In genomic region chr13:77389617-77389984, GRCh38 we compare ENCODE assay signal across 17 cellular contexts.
DNase-seq lines count a peak whose midpoint lies in the region; ATAC-seq, FAIRE-seq and TF ChIP-seq lines count a peak whose summit lies in the region.
"Had no signal": no experiment of that assay in that cellular context is flagged by ENCODE, and none has a peak within 500 bp of the region (broad histone marks: within the 10 kb centered on the region; RNA-seq: fewer than 3 reads in every experiment).

No MANE protein-coding gene starts in this region.

- H3K9me3 Mint-ChIP-seq in progenitor cell of endocrine pancreas (ENCODE audit: low read depth) = no peaks in the 10 kb centered on the region
- H3K9me3 Mint-ChIP-seq: activated CD4-positive, alpha-beta memory T cell treated with anti-CD3 and anti-CD28 coated beads, Interleukin-2, amount 10 ng/mL, durations not matched to agents 7 days and 5 days had no signal

- ATAC-seq in GM18868 (IDR thresholded peaks at IDR 0.05; ENCODE audit: unreplicated experiment) = peak; percentile 90
- ATAC-seq in HG02642 (IDR thresholded peaks at IDR 0.05; ENCODE audit: poor library complexity, unreplicated experiment) = peak; percentile 66
- ATAC-seq in HG03565 (IDR thresholded peaks at IDR 0.05; ENCODE audit: unreplicated experiment) = peak; percentile 73
- ATAC-seq: heart left ventricle, left colon had no signal

- no peak for TF ChIP-seq POLR2A in GM12891 (IDR thresholded peaks at IDR 0.05; ENCODE audit: low read depth, low read length)

- peaks cover 4% of the 10 kb centered on the region for H3K27me3 Mint-ChIP-seq in progenitor cell of endocrine pancreas
- H3K27me3 Mint-ChIP-seq: activated naive CD8-positive, alpha-beta T cell; naive B cell had no signal

- peaks cover 5% of the 10 kb centered on the region for H3K4me1 Mint-ChIP-seq in progenitor cell of endocrine pancreas (ENCODE audit: low read depth)

- H3K36me3 Mint-ChIP-seq in progenitor cell of endocrine pancreas (ENCODE audit: insufficient read depth) = no peaks in the 10 kb centered on the region
- H3K36me3 Mint-ChIP-seq: activated naive CD8-positive, alpha-beta T cell; naive B cell had no signal

- DNase-seq in GM12891 (ENCODE audit: insufficient read length, low spot score) (no peak), NCI-H748 (lab: John Stamatoyannopoulos, UW; ENCODE audit: unreplicated experiment) (no peak), progenitor cell of endocrine pancreas (ENCODE audit: low spot score, unreplicated experiment) (no peak), DMS153 treated with DMSO at 0.1 percent for 48 hours (lab: John Stamatoyannopoulos, UW; ENCODE audit: unreplicated experiment) (no peak), NCI-H2107 treated with DMSO at 0.1 percent for 48 hours (lab: John Stamatoyannopoulos, UW; ENCODE audit: unreplicated experiment) (no peak)
- DNase-seq: activated CD4-positive, alpha-beta memory T cell treated with anti-CD3 and anti-CD28 coated beads, Interleukin-2, amount 10 ng/mL, durations not matched to agents 7 days and 5 days; DMS153; GOT3; heart left ventricle; left colon; naive B cell; stimulated activated CD4-positive, alpha-beta T cell treated with anti-CD3 and anti-CD28 coated beads, Interleukin-4, amount 100 ng/mL, for 4 hours had no signal

- peak; percentile 91 for FAIRE-seq in GM12891 (lab: Jason Lieb, UNC)

- H3K4me3 Mint-ChIP-seq in progenitor cell of endocrine pancreas (ENCODE audit: low read depth) = no peak overlapping the region
- H3K4me3 Mint-ChIP-seq: activated CD4-positive, alpha-beta memory T cell treated with anti-CD3 and anti-CD28 coated beads, Interleukin-2, amount 10 ng/mL, durations not matched to agents 7 days and 5 days; activated naive CD8-positive, alpha-beta T cell; naive B cell; stimulated activated naive CD8-positive, alpha-beta T cell treated with anti-CD3 and anti-CD28 coated beads, Interleukin-15, Interleukin-2, amounts not matched to agents 100 ng/mL and 50 ng/mL, for 24 hours had no signal

- TF ChIP-seq CTCF in progenitor cell of endocrine pancreas (IDR thresholded peaks at IDR 0.05; ENCODE audit: unreplicated experiment) = no peak

- H3K27ac Mint-ChIP-seq in progenitor cell of endocrine pancreas = no peak overlapping the region
- H3K27ac Mint-ChIP-seq: activated CD4-positive, alpha-beta memory T cell treated with anti-CD3 and anti-CD28 coated beads, Interleukin-2, amount 10 ng/mL, durations not matched to agents 7 days and 5 days; activated naive CD8-positive, alpha-beta T cell; stimulated activated naive CD8-positive, alpha-beta T cell treated with anti-CD3 and anti-CD28 coated beads, Interleukin-15, Interleukin-2, amounts not matched to agents 100 ng/mL and 50 ng/mL, for 24 hours had no signal

TF ChIP-seq in GM12891, 5 proteins besides CTCF, POLR2A, EP300 and RAD21:
- TF ChIP-seq PAX5 (IDR thresholded peaks at IDR 0.05; ENCODE audit: insufficient read depth, low read length, severe bottlenecking) = no peak
